ENCODE assay signal across 20 cellular contexts in the genomic region with DNA sequence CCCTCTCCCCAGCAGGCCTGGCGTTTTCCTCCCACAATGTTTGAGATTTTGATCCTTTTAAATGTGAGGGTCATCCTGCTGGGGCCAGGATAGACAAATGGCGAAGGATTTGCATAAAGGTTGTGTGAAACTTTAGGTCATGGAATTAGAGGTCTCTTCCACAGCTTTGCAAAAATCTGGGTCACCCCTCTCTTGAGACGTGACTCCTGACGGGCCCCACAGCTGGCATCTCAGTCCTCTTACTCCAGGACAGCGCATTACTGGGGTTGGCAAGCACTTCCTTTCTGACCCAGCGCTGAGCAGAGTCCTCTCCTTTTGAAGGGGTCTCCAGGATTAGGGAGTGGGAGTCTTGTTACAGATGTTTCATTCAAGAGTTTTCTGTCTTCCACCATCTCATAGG. TPM values are rescaled to one million over a fixed set of nuclear protein-coding genes. Genes with fewer than 3 reads are reported as not detected.
DNase-seq lines count a peak whose midpoint lies in the region; ATAC-seq and TF ChIP-seq lines count a peak whose summit lies in the region.
"Had no signal": no experiment of that assay in that cellular context is flagged by ENCODE, and none has a peak within 500 bp of the region (broad histone marks: within the 10 kb centered on the region; RNA-seq: fewer than 3 reads in every experiment).

No MANE protein-coding gene starts in this region.

- H3K4me3 ChIP-seq in cardiac muscle cell (no peak overlapping the region), subcutaneous abdominal adipose tissue (ENCODE audit: low read depth in 1 of 5, low read length in 5 of 5) (no peak overlapping the region)
- H3K4me3 ChIP-seq: MG63, PC-9 had no signal

- H3K27me3 Mint-ChIP-seq in nephron progenitor cell (ENCODE audit: low read depth, poor library complexity), result peaks cover 3% of the 10 kb centered on the region

- H3K9me3 ChIP-seq in cardiac muscle cell (ENCODE audit: low read depth), result no peaks in the 10 kb centered on the region
- H3K9me3 ChIP-seq in subcutaneous abdominal adipose tissue (ENCODE audit: control insufficient read depth in 5 of 5, low read length in 5 of 5), result no peaks in the 10 kb centered on the region
- H3K9me3 ChIP-seq: BE2C, MG63 had no signal

- peak overlapping the region; percentile 32 for H3K4me3 Mint-ChIP-seq in nephron progenitor cell
- H3K4me3 Mint-ChIP-seq: CD8-positive, alpha-beta memory T cell had no signal

- no peak for ATAC-seq in Right ventricle myocardium inferior
- no peak for ATAC-seq in HG03439 (IDR thresholded peaks at IDR 0.05; ENCODE audit: unreplicated experiment)

- peaks cover 27% of the 10 kb centered on the region for H3K36me3 ChIP-seq in cardiac muscle cell
- peaks cover 0 to 30% (median 26%) of the 10 kb centered on the region in 5 donors for H3K36me3 ChIP-seq in subcutaneous abdominal adipose tissue (ENCODE audit: control insufficient read depth in 5 of 5, insufficient read depth in 5 of 5, low read length in 5 of 5)

- H3K27ac Mint-ChIP-seq in nephron progenitor cell, result peak overlapping the region; percentile 100
- H3K27ac Mint-ChIP-seq: CD8-positive, alpha-beta memory T cell had no signal

- intact Hi-C loops in Right ventricle myocardium inferior (cut with DNase I), result loop anchor here (5.0 kb wide), 1 partner anchor 33 kb away; no protein-coding TSS in a partner anchor

- H3K27ac ChIP-seq in cardiac muscle cell (peak overlapping the region; percentile 82), RWPE1 (peak overlapping the region; percentile 95), subcutaneous abdominal adipose tissue (ENCODE audit: low read depth, low read length) (peak overlapping the region; percentile 16)
- H3K27ac ChIP-seq: PC-9 had no signal

- POLR2A ChIA-PET in RWPE1 (lab: Yijun Ruan, JAX; ENCODE audit: low non-redundant PET), result no interaction called here

- H3K4me1 ChIP-seq in cardiac muscle cell (ENCODE audit: low read depth), result peaks cover 25% of the 10 kb centered on the region
- H3K4me1 ChIP-seq in subcutaneous abdominal adipose tissue (ENCODE audit: control insufficient read depth in 5 of 5, insufficient read depth in 5 of 5, low read length in 5 of 5), result peaks cover 11 to 49% (median 39%) of the 10 kb centered on the region in 5 donors

- TF ChIP-seq CTCF in cardiac muscle cell (IDR thresholded peaks at IDR 0.05; ENCODE audit: low read depth, low read length) (no peak), RWPE1 (conservative IDR thresholded peaks at IDR 0.05; ENCODE audit: low read depth) (no peak), nephron progenitor cell (IDR thresholded peaks at IDR 0.05) (no peak)

- peaks cover 29% of the 10 kb centered on the region for H3K36me3 Mint-ChIP-seq in nephron progenitor cell (ENCODE audit: low read depth)

- DNase-seq in cardiac muscle cell (ENCODE audit: low read depth in 1 of 2, low spot score in 1 of 2) (no peak), Right ventricle myocardium inferior (ENCODE audit: missing footprints) (no peak), RWPE1 (ENCODE audit: low spot score) (no peak), nephron progenitor cell (no peak), AML-193 (lab: John Stamatoyannopoulos, UW) (no peak)
- DNase-seq in activated CD4-positive, alpha-beta T cell treated with anti-CD3 and anti-CD28 coated beads, Interleukin-2, amount 50 U/mL, for 48 hours, result no peak
- DNase-seq: BE2C; CD8-positive, alpha-beta memory T cell; DMS153; KG1; MG63; NCI-H2029; NCI-H446; NCI-H524 treated with DMSO at 0.1 percent for 48 hours; NCI-H774; NK-92 treated with Interleukin-12 subunit alpha and Interleukin-12 subunit beta, amount 100 ng/mL, for 24 hours; PC-9; SHP77 treated with DMSO at 0.1 percent for 48 hours had no signal

- H3K9ac ChIP-seq in subcutaneous abdominal adipose tissue (ENCODE audit: low read length in 5 of 5), result no peak overlapping the region

- CTCF ChIA-PET in RWPE1 (lab: Yijun Ruan, JAX), result no interaction called here

- H3K4me1 Mint-ChIP-seq in nephron progenitor cell, result peaks cover 60% of the 10 kb centered on the region

- no peaks in the 10 kb centered on the region for H3K27me3 ChIP-seq in cardiac muscle cell
- H3K27me3 ChIP-seq in subcutaneous abdominal adipose tissue (ENCODE audit: control insufficient read depth in 5 of 5, insufficient read depth in 4 of 5, low read length in 5 of 5), result no peaks in the 10 kb centered on the region
- H3K27me3 ChIP-seq: BE2C, MG63 had no signal

- H3K9me3 Mint-ChIP-seq in nephron progenitor cell, result no peaks in the 10 kb centered on the region
- H3K9me3 Mint-ChIP-seq: CD8-positive, alpha-beta memory T cell had no signal

RNA-seq across cellular contexts. Expression of a gene that starts 7.4 kb away (rescaled TPM):
- total RNA-seq in cardiac muscle cell (41.7 and 50.9 TPM in 2 replicates), Right ventricle myocardium inferior (17.4 TPM)
- 20.1 and 22.2 TPM in 2 replicates for polyA plus RNA-seq in cardiac muscle cell

RNA-seq across cellular contexts. Expression of a gene that starts 17.5 kb away (rescaled TPM):
- total RNA-seq in cardiac muscle cell, result 91.8 and 104 TPM in 2 replicates
- polyA plus RNA-seq in cardiac muscle cell, result 64.5 and 76.3 TPM in 2 replicates
- total RNA-seq in Right ventricle myocardium inferior, result 42.6 TPM

RNA-seq across cellular contexts. Expression of a gene that starts 17.7 kb away (rescaled TPM):
- 7.1 and 9.1 TPM in 2 replicates for total RNA-seq in cardiac muscle cell
- polyA plus RNA-seq in cardiac muscle cell, result 7.4 and 16.4 TPM in 2 replicates
- 0.89 TPM for total RNA-seq in Right ventricle myocardium inferior

RNA-seq across cellular contexts. Expression of a gene that starts 31.4 kb away (rescaled TPM):
- total RNA-seq in cardiac muscle cell (29.7 and 35.1 TPM in 2 replicates), Right ventricle myocardium inferior (12.6 TPM)
- polyA plus RNA-seq in cardiac muscle cell, result 52.1 and 57.0 TPM in 2 replicates

Comparison
In these comparisons a context has a peak if more than half of its experiments do, and no peak if none do; other contexts are left out.
1. H3K27ac ChIP-seq: peak in every context shown above with its lines; median percentile 95 in RWPE1; 82 in cardiac muscle cell; 16 in subcutaneous abdominal adipose tissue.